5 cellular contexts compared by ENCODE assay signal in the genomic region with DNA sequence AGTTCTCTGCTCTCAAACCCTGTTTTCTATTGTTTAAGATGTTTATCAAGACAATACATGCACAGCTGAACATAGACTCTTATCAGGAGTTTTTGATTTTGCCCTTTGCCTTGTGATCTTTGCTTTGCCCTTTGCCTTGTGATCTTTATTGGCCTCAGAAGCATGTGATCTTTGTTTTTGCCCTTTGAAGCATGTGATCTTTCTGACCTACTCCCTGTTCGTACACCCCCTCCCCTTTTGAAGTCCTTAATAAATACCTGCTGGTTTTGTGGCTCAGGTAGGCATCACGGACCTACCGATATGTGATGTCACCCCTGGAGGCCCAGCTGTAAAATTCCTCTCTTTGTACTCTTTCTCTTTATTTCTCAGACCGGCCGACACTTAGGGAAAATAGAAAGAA. TPM values are rescaled to one million over a fixed set of nuclear protein-coding genes. Genes with fewer than 3 reads are reported as not detected.
"Had no signal": no experiment of that assay in that cellular context is flagged by ENCODE, and none has a peak within 500 bp of the region (broad histone marks: within the 10 kb centered on the region; RNA-seq: fewer than 3 reads in every experiment).

No MANE protein-coding gene starts in this region.

RNA-seq across cellular contexts. Expression of a gene that starts 44.3 kb away (rescaled TPM):
- total RNA-seq: OCI-LY7, PC-3, PC-9, RPMI7951, SJSA1 had no signal
